In the genomic region with DNA sequence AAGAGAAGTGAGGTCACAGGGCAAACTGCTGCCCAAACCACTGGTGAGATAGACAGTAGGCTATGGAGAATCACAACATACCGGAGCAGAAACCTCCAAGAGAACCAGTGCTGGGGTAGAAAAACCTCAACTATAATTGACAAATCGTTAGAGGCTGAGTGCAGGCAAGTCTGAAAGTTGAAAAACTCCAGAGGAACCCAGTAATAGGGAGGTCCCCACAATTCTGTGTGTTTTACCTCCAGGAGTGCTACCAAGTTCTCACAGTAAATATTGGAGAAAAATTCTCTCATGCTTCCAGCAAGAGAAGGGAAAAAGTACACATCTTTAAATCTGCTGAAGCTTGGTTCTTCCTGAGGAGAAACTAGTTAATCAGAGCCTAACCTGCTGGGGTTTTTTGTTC, we compare ENCODE assay signal across 17 cellular contexts.
DNase-seq lines count a peak whose midpoint lies in the region; ATAC-seq and TF ChIP-seq lines count a peak whose summit lies in the region.
"Had no signal": no experiment of that assay in that cellular context is flagged by ENCODE, and none has a peak within 500 bp of the region (broad histone marks: within the 10 kb centered on the region; RNA-seq: fewer than 3 reads in every experiment).

No MANE protein-coding gene starts in this region.

- no peak for TF ChIP-seq CTCF in KMS-11 (conservative IDR thresholded peaks at IDR 0.05; ENCODE audit: low read depth, low read length)
- TF ChIP-seq CTCF in neural progenitor cell (IDR thresholded peaks at IDR 0.05): no peak

- in situ Hi-C loops in ACHN (cut with HindIII; ENCODE audit: low pct_ligation_motif_present, low pct_unique_long_range_greater_than_20kb, low sequenced_read_pairs): no loop called here

- no peaks in the 10 kb centered on the region for H3K36me3 Mint-ChIP-seq in dendritic cell treated with granulocyte-macrophage colony-stimulating factor and Interleukin-4, amounts not matched to agents 40 ng/mL and 50 ng/mL, for 4 days (ENCODE audit: low read depth)
- H3K36me3 Mint-ChIP-seq in neural progenitor cell: no peaks in the 10 kb centered on the region
- H3K36me3 Mint-ChIP-seq in activated T-cell treated with anti-CD3 and anti-CD28 coated beads, Interleukin-2, amount 50 U/mL, for 4 hours (ENCODE audit: insufficient read depth): no peaks in the 10 kb centered on the region
- H3K36me3 Mint-ChIP-seq: CD8-positive, alpha-beta memory T cell had no signal

- H3K9me3 ChIP-seq in neural progenitor cell (ENCODE audit: low read depth): no peaks in the 10 kb centered on the region
- H3K9me3 ChIP-seq: BE2C had no signal

- H3K27ac Mint-ChIP-seq in dendritic cell treated with granulocyte-macrophage colony-stimulating factor and Interleukin-4, amounts not matched to agents 40 ng/mL and 50 ng/mL, for 4 days: peak overlapping the region; percentile 60
- no peak overlapping the region for H3K27ac Mint-ChIP-seq in neural progenitor cell
- H3K27ac Mint-ChIP-seq: CD8-positive, alpha-beta memory T cell had no signal

- H4K20me1 ChIP-seq in KMS-11 (ENCODE audit: insufficient read depth) (no peaks in the 10 kb centered on the region), neural progenitor cell (ENCODE audit: low read depth) (no peaks in the 10 kb centered on the region)

- H3K27me3 ChIP-seq in KMS-11 (ENCODE audit: insufficient read depth, low read depth): no peaks in the 10 kb centered on the region
- no peaks in the 10 kb centered on the region for H3K27me3 ChIP-seq in neural progenitor cell
- H3K27me3 ChIP-seq: BE2C had no signal

- H3K27ac ChIP-seq in KMS-11: peak overlapping the region; percentile 85
- no peak overlapping the region for H3K27ac ChIP-seq in neural progenitor cell
- H3K27ac ChIP-seq: SK-N-MC had no signal

- H3K4me1 Mint-ChIP-seq in dendritic cell treated with granulocyte-macrophage colony-stimulating factor and Interleukin-4, amounts not matched to agents 40 ng/mL and 50 ng/mL, for 4 days (ENCODE audit: low read depth): peaks cover 32% of the 10 kb centered on the region
- H3K4me1 Mint-ChIP-seq in neural progenitor cell: peaks cover 18% of the 10 kb centered on the region
- peaks cover 6% of the 10 kb centered on the region for H3K4me1 Mint-ChIP-seq in activated T-cell treated with anti-CD3 and anti-CD28 coated beads, Interleukin-2, amount 50 U/mL, for 4 hours (ENCODE audit: low read depth)
- H3K4me1 Mint-ChIP-seq: CD8-positive, alpha-beta memory T cell had no signal

- H3K9ac ChIP-seq in KMS-11 (peak overlapping the region; percentile 29; the same call in 1 of the 2 replicates), neural progenitor cell (no peak overlapping the region)

- H3K36me3 ChIP-seq in KMS-11 (ENCODE audit: insufficient read depth): no peaks in the 10 kb centered on the region
- H3K36me3 ChIP-seq in neural progenitor cell: no peaks in the 10 kb centered on the region
- H3K36me3 ChIP-seq: BE2C had no signal

- peak overlapping the region; percentile 23; the same call in 1 of the 2 replicates for H2AFZ ChIP-seq in KMS-11 (ENCODE audit: low read depth)
- peak overlapping the region; percentile 63 for H2AFZ ChIP-seq in neural progenitor cell (replicated peaks)

- H3K27me3 Mint-ChIP-seq in dendritic cell treated with granulocyte-macrophage colony-stimulating factor and Interleukin-4, amounts not matched to agents 40 ng/mL and 50 ng/mL, for 4 days: no peaks in the 10 kb centered on the region
- H3K27me3 Mint-ChIP-seq in neural progenitor cell (ENCODE audit: insufficient read depth, low read depth): no peaks in the 10 kb centered on the region
- H3K27me3 Mint-ChIP-seq in activated T-cell treated with anti-CD3 and anti-CD28 coated beads, Interleukin-2, amount 50 U/mL, for 4 hours (ENCODE audit: low read depth): no peaks in the 10 kb centered on the region
- H3K27me3 Mint-ChIP-seq: CD8-positive, alpha-beta memory T cell had no signal

- H3K4me2 ChIP-seq in KMS-11 (peak overlapping the region; percentile 81), neural progenitor cell (no peak overlapping the region)

- DNase-seq in ACHN (peak; percentile 27), neural progenitor cell (ENCODE audit: low spot score) (no peak), NCI-H510A treated with DMSO at 0.1 percent for 48 hours (lab: John Stamatoyannopoulos, UW) (no peak), T-helper 1 cell (no peak)
- DNase-seq in activated T-cell treated with anti-CD3 and anti-CD28 coated beads, Interleukin-2, amount 50 U/mL, for 4 hours: no peak
- DNase-seq: BE2C; CD8-positive, alpha-beta memory T cell; NCI-H1436 treated with DMSO at 0.1 percent for 48 hours; NCI-H2081 treated with DMSO at 0.1 percent for 48 hours; NCI-H226; NCI-H69 had no signal

- H3K4me1 ChIP-seq in KMS-11 (ENCODE audit: low read depth, poor library complexity, severe bottlenecking): peaks cover 91% of the 10 kb centered on the region
- no peaks in the 10 kb centered on the region for H3K4me1 ChIP-seq in neural progenitor cell

- no peaks in the 10 kb centered on the region for H3K79me2 ChIP-seq in KMS-11 (ENCODE audit: insufficient read depth, low read depth)
- no peaks in the 10 kb centered on the region for H3K79me2 ChIP-seq in neural progenitor cell (ENCODE audit: low read depth)

- no peaks in the 10 kb centered on the region for H3F3A ChIP-seq in neural progenitor cell (ENCODE audit: low read depth)

- intact Hi-C loops in dendritic cell treated with granulocyte-macrophage colony-stimulating factor and Interleukin-4, amounts not matched to agents 40 ng/mL and 50 ng/mL, for 4 days (cut with micrococcal nuclease): no loop called here

- H3K9me3 Mint-ChIP-seq in dendritic cell treated with granulocyte-macrophage colony-stimulating factor and Interleukin-4, amounts not matched to agents 40 ng/mL and 50 ng/mL, for 4 days: no peaks in the 10 kb centered on the region
- H3K9me3 Mint-ChIP-seq in neural progenitor cell: peaks cover 4% of the 10 kb centered on the region
- peaks cover 3% of the 10 kb centered on the region for H3K9me3 Mint-ChIP-seq in activated T-cell treated with anti-CD3 and anti-CD28 coated beads, Interleukin-2, amount 50 U/mL, for 4 hours

- H3K4me3 Mint-ChIP-seq in dendritic cell treated with granulocyte-macrophage colony-stimulating factor and Interleukin-4, amounts not matched to agents 40 ng/mL and 50 ng/mL, for 4 days: no peak overlapping the region
- no peak overlapping the region for H3K4me3 Mint-ChIP-seq in neural progenitor cell
- no peak overlapping the region for H3K4me3 Mint-ChIP-seq in activated T-cell treated with anti-CD3 and anti-CD28 coated beads, Interleukin-2, amount 50 U/mL, for 4 hours
- H3K4me3 Mint-ChIP-seq: CD8-positive, alpha-beta memory T cell had no signal

- H3K4me3 ChIP-seq in KMS-11 (IDR thresholded peaks at IDR 0.05; ENCODE audit: insufficient read depth, low read depth, low read length) (no peak overlapping the region), neural progenitor cell (no peak overlapping the region)
- H3K4me3 ChIP-seq: SK-N-MC had no signal

- ATAC-seq in GM21737 (IDR thresholded peaks at IDR 0.05; ENCODE audit: unreplicated experiment): no peak
- no peak for ATAC-seq in activated T-cell treated with anti-CD3 and anti-CD28 coated beads, Interleukin-2, amount 50 U/mL, for 4 hours
- ATAC-seq: HCT116, Right ventricle myocardium inferior had no signal
